In genomic region chr7:143727561-143727960, GRCh38 we compare ENCODE assay signal across 8 cellular contexts. TPM values are rescaled to one million over a fixed set of nuclear protein-coding genes. Genes with fewer than 3 reads are reported as not detected.
DNase-seq lines count a peak whose midpoint lies in the region; ATAC-seq lines count a peak whose summit lies in the region.
"Not testable (repeated sequence)": the region's sequence is repeated elsewhere in the genome, so short reads cannot be mapped to it uniquely, and the experiment has no call there.
"Had no signal": no experiment of that assay in that cellular context is flagged by ENCODE, and none has a peak within 500 bp of the region (broad histone marks: within the 10 kb centered on the region; RNA-seq: fewer than 3 reads in every experiment).

No MANE protein-coding gene starts in this region.

- H3K4me1 Mint-ChIP-seq in activated naive CD8-positive, alpha-beta T cell treated with anti-CD3 and anti-CD28 coated beads, Interleukin-2, amount 50 U/mL, for 24 hours; naive B cell: not testable (repeated sequence)

- not testable (repeated sequence) for DNase-seq in activated naive CD8-positive, alpha-beta T cell treated with anti-CD3 and anti-CD28 coated beads, Interleukin-2, amount 50 U/mL, for 24 hours; naive B cell

- H3K27ac Mint-ChIP-seq in activated naive CD8-positive, alpha-beta T cell treated with anti-CD3 and anti-CD28 coated beads, Interleukin-2, amount 50 U/mL, for 24 hours; naive B cell: not testable (repeated sequence)

- H3K4me3 Mint-ChIP-seq in activated naive CD8-positive, alpha-beta T cell treated with anti-CD3 and anti-CD28 coated beads, Interleukin-2, amount 50 U/mL, for 24 hours; naive B cell: not testable (repeated sequence)

- H3K9me3 Mint-ChIP-seq in activated naive CD8-positive, alpha-beta T cell treated with anti-CD3 and anti-CD28 coated beads, Interleukin-2, amount 50 U/mL, for 24 hours; naive B cell: not testable (repeated sequence)

- not testable (repeated sequence) for H3K27me3 Mint-ChIP-seq in activated naive CD8-positive, alpha-beta T cell treated with anti-CD3 and anti-CD28 coated beads, Interleukin-2, amount 50 U/mL, for 24 hours; naive B cell

- H3K36me3 Mint-ChIP-seq in activated naive CD8-positive, alpha-beta T cell treated with anti-CD3 and anti-CD28 coated beads, Interleukin-2, amount 50 U/mL, for 24 hours (ENCODE audit: low read depth) = peaks cover 25% of the 10 kb centered on the region
- peaks cover 0 to 13% of the 10 kb centered on the region in 2 donors for H3K36me3 Mint-ChIP-seq in naive B cell

- ATAC-seq in GM18870 (IDR thresholded peaks at IDR 0.05; ENCODE audit: unreplicated experiment) (peak; percentile 66), GM21390 (IDR thresholded peaks at IDR 0.05; ENCODE audit: unreplicated experiment) (peak; percentile 72), HG02678 (IDR thresholded peaks at IDR 0.05; ENCODE audit: unreplicated experiment) (peak; percentile 81), HG03095 (IDR thresholded peaks at IDR 0.05; ENCODE audit: unreplicated experiment) (peak; percentile 78), HG03521 (IDR thresholded peaks at IDR 0.05; ENCODE audit: unreplicated experiment) (peak; percentile 55), naive B cell (ENCODE audit: low read depth in 2 of 2) (peak; percentile 42 to 65)
- peak; percentile 33 for ATAC-seq in activated naive CD8-positive, alpha-beta T cell treated with anti-CD3 and anti-CD28 coated beads, Interleukin-2, amount 50 U/mL, for 24 hours

RNA-seq across cellular contexts. Expression of gene CTAGE6, which starts 29.9 kb away (rescaled TPM):
- under 1 TPM in 1 of 6 donors, not detected in 5; 0.32 TPM for polyA plus RNA-seq in naive B cell (ENCODE audit: low read depth in 6 of 6)
- polyA plus RNA-seq: right cardiac atrium had no signal
